ENCODE assay signal across 8 cellular contexts in the genomic region with DNA sequence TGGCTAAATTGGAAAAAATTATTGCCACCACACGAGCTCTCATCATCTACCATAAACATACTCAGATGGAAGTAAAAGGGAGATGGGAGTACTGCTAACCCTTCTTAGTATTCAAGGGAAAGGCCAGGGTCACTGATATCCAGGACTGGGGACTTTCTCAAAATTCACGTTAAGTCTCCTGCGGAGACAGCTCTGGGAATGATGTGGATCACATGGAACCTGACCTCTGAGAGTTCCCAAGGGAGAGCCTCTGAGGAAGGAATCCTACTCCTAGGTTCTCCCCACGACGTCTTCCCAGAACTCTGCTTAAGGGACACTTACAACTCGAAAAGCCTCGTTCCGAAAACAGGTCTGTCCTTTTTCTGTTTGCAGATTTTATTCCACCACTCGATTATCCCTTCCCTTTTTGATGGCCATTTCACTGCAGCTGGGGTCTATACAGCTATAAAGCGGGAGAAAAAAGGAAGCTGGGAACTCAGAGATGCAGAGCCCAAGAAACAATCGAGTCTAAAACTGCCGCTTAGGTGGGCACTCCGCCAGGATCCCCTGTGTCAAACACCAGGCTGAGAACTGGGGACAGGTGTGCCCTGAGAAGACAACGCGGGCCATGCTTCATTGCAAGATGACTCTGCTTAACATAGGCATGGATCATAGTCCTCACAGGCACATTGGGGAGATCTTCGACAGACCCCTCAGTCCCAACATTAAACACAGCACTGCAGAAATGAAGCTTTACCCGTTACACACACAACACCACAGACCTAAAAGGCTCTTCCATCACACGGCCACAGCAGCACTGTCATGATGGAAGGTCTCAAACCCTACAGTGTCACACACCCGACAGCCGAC. TPM values are rescaled to one million over a fixed set of nuclear protein-coding genes. Genes with fewer than 3 reads are reported as not detected.
DNase-seq lines count a peak whose midpoint lies in the region; ATAC-seq, FAIRE-seq and TF ChIP-seq lines count a peak whose summit lies in the region.

No MANE protein-coding gene starts in this region.

- no peak for DNase-seq in GM06990 (ENCODE audit: extremely low read depth, insufficient read length)
- DNase-seq in activated CD4-positive, alpha-beta memory T cell treated with anti-CD3 and anti-CD28 coated beads, Interleukin-2, amount 10 ng/mL, durations not matched to agents 7 days and 5 days = no peak
- peak in 1 of 5 donors; percentile 31 for DNase-seq in heart left ventricle
- DNase-seq in prostate gland (ENCODE audit: low spot score) = peak; percentile 14
- DNase-seq in GM12892 (ENCODE audit: insufficient read length) = no peak
- no peak for DNase-seq in HPDE6-E6E7 (ENCODE audit: extremely low spot score)
- DNase-seq in H4 (ENCODE audit: low spot score) = no peak

- ATAC-seq in HG03520 (IDR thresholded peaks at IDR 0.05; ENCODE audit: unreplicated experiment) = peak; percentile 23
- peak; percentile 6 to 47 (median 26) for ATAC-seq in heart left ventricle

- H3K27ac Mint-ChIP-seq in activated CD4-positive, alpha-beta memory T cell treated with anti-CD3 and anti-CD28 coated beads, Interleukin-2, amount 10 ng/mL, durations not matched to agents 7 days and 5 days = peak overlapping the region; percentile 87

- peaks cover 6% of the 10 kb centered on the region; the same call in 1 of the 2 replicates for H3K36me3 ChIP-seq in GM06990 (ENCODE audit: control insufficient read depth, insufficient read depth, low read length)
- peaks cover 0 to 39% (median 23%) of the 10 kb centered on the region in 9 donors for H3K36me3 ChIP-seq in heart left ventricle
- H3K36me3 ChIP-seq in prostate gland = peaks cover 0 to 9% of the 10 kb centered on the region in 2 donors

- H3K27ac ChIP-seq in heart left ventricle (peak overlapping the region in 11 of 12 donors; percentile 26 to 82 (median 65)), prostate gland (peak overlapping the region; percentile 54 to 69)

- WGBS in heart left ventricle, 4 donors = 12 to 20% (median 14%) methylated on average over 16 to 20 of the region's 20 CpGs
- WGBS in prostate gland = 5% methylated on average over 20 of the region's 20 CpGs

- H3K27me3 ChIP-seq in GM06990 (replicated peaks; ENCODE audit: control insufficient read depth, insufficient read depth, low read length) = no peaks in the 10 kb centered on the region
- no peaks in the 10 kb centered on the region for H3K27me3 ChIP-seq in heart left ventricle
- no peaks in the 10 kb centered on the region for H3K27me3 ChIP-seq in prostate gland (replicated peaks; ENCODE audit: insufficient read depth)

- intact Hi-C loops in heart left ventricle (cut with DNase I) (loop anchor here in 5 of 10 donors (2.0 to 10.0 kb wide), 5 partner anchors 14 to 168 kb away; partner anchors contain the start of genes ZNF260 (in 2 of the 5), ZNF345 (in 1 of the 5), ZNF461 (in 1 of the 5) and ZNF850 (in 1 of the 5)), prostate gland (cut with DNase I) (no loop called here)

- H3K27me3 Mint-ChIP-seq in activated CD4-positive, alpha-beta memory T cell treated with anti-CD3 and anti-CD28 coated beads, Interleukin-2, amount 10 ng/mL, durations not matched to agents 7 days and 5 days = no peaks in the 10 kb centered on the region

- H3K9me3 ChIP-seq in heart left ventricle = peaks cover 0 to 21% (median 6%) of the 10 kb centered on the region in 12 donors
- no peaks in the 10 kb centered on the region for H3K9me3 ChIP-seq in prostate gland

- no peak for TF ChIP-seq POLR2A in heart left ventricle (IDR thresholded peaks at IDR 0.05)
- no peak for TF ChIP-seq POLR2A in prostate gland (IDR thresholded peaks at IDR 0.05)
- TF ChIP-seq POLR2A in GM12892 (IDR thresholded peaks at IDR 0.05; ENCODE audit: low read depth, low read length) = no peak

- no peak for FAIRE-seq in GM12892 (lab: Jason Lieb, UNC)

- H3K4me1 ChIP-seq in heart left ventricle (peaks cover 0 to 20% (median 14%) of the 10 kb centered on the region in 12 donors), prostate gland (replicated peaks) (no peaks in the 10 kb centered on the region)

- peaks cover 34% of the 10 kb centered on the region for H3K4me1 Mint-ChIP-seq in activated CD4-positive, alpha-beta memory T cell treated with anti-CD3 and anti-CD28 coated beads, Interleukin-2, amount 10 ng/mL, durations not matched to agents 7 days and 5 days

- H3K4me3 ChIP-seq in GM06990 (replicated peaks; ENCODE audit: low read depth, low read length) = peak overlapping the region; percentile 88
- peak overlapping the region; percentile 59 to 91 (median 80) for H3K4me3 ChIP-seq in heart left ventricle
- peak overlapping the region; percentile 57 to 80 for H3K4me3 ChIP-seq in prostate gland

- H3K36me3 Mint-ChIP-seq in activated CD4-positive, alpha-beta memory T cell treated with anti-CD3 and anti-CD28 coated beads, Interleukin-2, amount 10 ng/mL, durations not matched to agents 7 days and 5 days (ENCODE audit: low read depth) = peaks cover 73% of the 10 kb centered on the region

- POLR2A ChIA-PET in activated CD4-positive, alpha-beta memory T cell treated with anti-CD3 and anti-CD28 coated beads, Interleukin-2, amount 10 ng/mL, durations not matched to agents 7 days and 5 days (lab: Charles Lee) = interaction anchor here (0.9 to 3.0 kb wide), 7 partner anchors 20 to 908 kb away, joined by 3 to 12 read pairs (median 4); partner anchors contain the start of genes ZNF382, ZNF461, ZNF529 and ZNF540

- TF ChIP-seq CTCF in GM06990 (IDR thresholded peaks at IDR 0.05; ENCODE audit: insufficient read depth, low read length, poor library complexity, severe bottlenecking) = no peak
- no peak for TF ChIP-seq CTCF in heart left ventricle (IDR thresholded peaks at IDR 0.05)
- TF ChIP-seq CTCF in prostate gland (IDR thresholded peaks at IDR 0.05) = no peak

- peak overlapping the region; percentile 97 for H3K4me3 Mint-ChIP-seq in activated CD4-positive, alpha-beta memory T cell treated with anti-CD3 and anti-CD28 coated beads, Interleukin-2, amount 10 ng/mL, durations not matched to agents 7 days and 5 days

- CTCF ChIA-PET in activated CD4-positive, alpha-beta memory T cell treated with anti-CD3 and anti-CD28 coated beads, Interleukin-2, amount 10 ng/mL, durations not matched to agents 7 days and 5 days (lab: Charles Lee) = no interaction called here

- H3K9me3 Mint-ChIP-seq in activated CD4-positive, alpha-beta memory T cell treated with anti-CD3 and anti-CD28 coated beads, Interleukin-2, amount 10 ng/mL, durations not matched to agents 7 days and 5 days = peaks cover 31% of the 10 kb centered on the region

RNA-seq across cellular contexts. Expression of gene ZNF567, which starts 0.8 kb away (rescaled TPM):
- 10 to 100 TPM in 1 of 2 experiments, 1 to 10 TPM in 1; 9.8 to 11.2 TPM for total RNA-seq in activated CD4-positive, alpha-beta memory T cell treated with anti-CD3 and anti-CD28 coated beads, Interleukin-2, amount 10 ng/mL, durations not matched to agents 7 days and 5 days
- total RNA-seq in heart left ventricle (1 to 10 TPM; 2.9 to 5.8 (median 3.9) TPM), prostate gland (10 to 100 TPM; 10.4 to 10.9 TPM)
- 1 to 10 TPM; 2.1 to 2.6 TPM for polyA plus RNA-seq in heart left ventricle
- 8.0 TPM for polyA plus RNA-seq in GM12892 (2012; ENCODE audit: missing spikeins)
- total RNA-seq in H4 (2014; rRNA removed; shearing (Covaris generic)) = 5.5 and 8.1 TPM in 2 replicates

RNA-seq across cellular contexts. Expression of gene ZNF461, which starts 20.0 kb away (rescaled TPM):
- total RNA-seq in activated CD4-positive, alpha-beta memory T cell treated with anti-CD3 and anti-CD28 coated beads, Interleukin-2, amount 10 ng/mL, durations not matched to agents 7 days and 5 days = 1 to 10 TPM; 8.4 to 8.9 TPM
- total RNA-seq in heart left ventricle (1 to 10 TPM; 4.1 to 8.8 (median 6.2) TPM), prostate gland (10 to 100 TPM in 1 of 2 donors, 1 to 10 TPM in 1; 8.3 to 10.3 TPM)
- 1 to 10 TPM; 3.2 to 4.2 TPM for polyA plus RNA-seq in heart left ventricle
- 6.0 TPM for polyA plus RNA-seq in GM12892 (2012; ENCODE audit: missing spikeins)
- 6.7 and 10.1 TPM in 2 replicates for total RNA-seq in H4 (2014; rRNA removed; shearing (Covaris generic))
